ENCODE assay signal across 8 cellular contexts in genomic region chr17:37490022-37490587, GRCh38. TPM values are rescaled to one million over a fixed set of nuclear protein-coding genes. Genes with fewer than 3 reads are reported as not detected.
DNase-seq lines count a peak whose midpoint lies in the region; ATAC-seq and TF ChIP-seq lines count a peak whose summit lies in the region.

No MANE protein-coding gene starts in this region.

- H3K27ac ChIP-seq in SK-N-MC = no peak overlapping the region
- H3K27ac ChIP-seq in heart left ventricle = peak overlapping the region; percentile 78 to 95 (median 88)
- peak overlapping the region; percentile 81 to 83 for H3K27ac ChIP-seq in prostate gland

- peak; percentile 98 for DNase-seq in Calu3
- peak; percentile 82 for DNase-seq in HT-29 (ENCODE audit: low spot score)
- no peak for DNase-seq in SK-N-MC (ENCODE audit: low read depth, low spot score)
- DNase-seq in heart left ventricle = peak; percentile 62 to 83 (median 69)
- peak; percentile 45 for DNase-seq in prostate gland (ENCODE audit: low spot score)
- DNase-seq in ureter (ENCODE audit: low spot score) = peak; percentile 64

- intact Hi-C loops in Calu3 (cut with micrococcal nuclease; ENCODE audit: unreplicated experiment) = loop anchor here (5.0 kb wide), 1 partner anchor 83 kb away; the partner anchor contains the start of genes ACACA and TADA2A
- intact Hi-C loops in heart left ventricle (cut with DNase I) = loop anchor here in 1 of 10 donors (1.0 kb wide), 1 partner anchor 84 kb away; the partner anchor contains the start of genes ACACA and TADA2A
- intact Hi-C loops in prostate gland (cut with DNase I) = loop anchor here (2.0 kb wide), 1 partner anchor 83 kb away; the partner anchor contains the start of genes ACACA and TADA2A

- peak overlapping the region; percentile 87 for H3K4me3 ChIP-seq in SK-N-MC
- H3K4me3 ChIP-seq in heart left ventricle = peak overlapping the region; percentile 77 to 97 (median 90)
- peak overlapping the region; percentile 81 to 85 for H3K4me3 ChIP-seq in prostate gland

- H3K9me3 ChIP-seq in SK-N-MC (ENCODE audit: low read depth, low read length) (no peaks in the 10 kb centered on the region), heart left ventricle (no peaks in the 10 kb centered on the region), prostate gland (no peaks in the 10 kb centered on the region)

- H3K9me3 Mint-ChIP-seq in Calu3 (ENCODE audit: low read depth, unreplicated experiment) = no peaks in the 10 kb centered on the region
- H3K9me3 Mint-ChIP-seq in activated naive CD4-positive, alpha-beta T cell treated with anti-CD3 and anti-CD28 coated beads, Interleukin-2, amount 50 U/mL, for 24 hours = no peaks in the 10 kb centered on the region

- 0 to 1% (median 1%) methylated on average over 28 to 56 of the region's 56 CpGs for whole genome bisulfite sequencing in heart left ventricle, 4 donors
- under 1% methylated on average over 42 of the region's 56 CpGs for WGBS in prostate gland

- H3K27me3 ChIP-seq in heart left ventricle (no peaks in the 10 kb centered on the region), prostate gland (replicated peaks; ENCODE audit: insufficient read depth) (no peaks in the 10 kb centered on the region)

- H3K36me3 ChIP-seq in SK-N-MC (ENCODE audit: insufficient read depth, low read length) (no peaks in the 10 kb centered on the region), heart left ventricle (no peaks in the 10 kb centered on the region), prostate gland (no peaks in the 10 kb centered on the region)

- H3K4me1 ChIP-seq in heart left ventricle = peaks cover 3 to 50% (median 24%) of the 10 kb centered on the region in 12 donors
- peaks cover 6% of the 10 kb centered on the region for H3K4me1 ChIP-seq in prostate gland (replicated peaks)

- TF ChIP-seq CTCF in Calu3 (IDR thresholded peaks at IDR 0.05; ENCODE audit: unreplicated experiment) (peak; percentile 99), heart left ventricle (IDR thresholded peaks at IDR 0.05) (peak in 9 of 12 donors; percentile 25 to 56 (median 50)), prostate gland (IDR thresholded peaks at IDR 0.05) (peak in 2 of 4 experiments; percentile 19 to 23)

- H3K4me1 Mint-ChIP-seq in Calu3 (ENCODE audit: low read depth, unreplicated experiment) = peaks cover 55% of the 10 kb centered on the region
- H3K4me1 Mint-ChIP-seq in activated naive CD4-positive, alpha-beta T cell treated with anti-CD3 and anti-CD28 coated beads, Interleukin-2, amount 50 U/mL, for 24 hours = peaks cover 49% of the 10 kb centered on the region

- peak overlapping the region; percentile 72 for H3K27ac Mint-ChIP-seq in Calu3 (ENCODE audit: unreplicated experiment)
- peak overlapping the region; percentile 97 for H3K27ac Mint-ChIP-seq in activated naive CD4-positive, alpha-beta T cell treated with anti-CD3 and anti-CD28 coated beads, Interleukin-2, amount 50 U/mL, for 24 hours

- CTCF ChIA-PET in Calu3 (lab: Charles Lee) = interaction anchor here (0.5 to 1.4 kb wide), 4 partner anchors 9 to 117 kb away, joined by 5 to 9 read pairs (median 6); no protein-coding TSS in a partner anchor

- ATAC-seq in GM19452 (IDR thresholded peaks at IDR 0.05; ENCODE audit: unreplicated experiment) (peak; percentile 56), heart left ventricle (peak in 3 of 4 donors; percentile 50 to 59 (median 51))

- no peaks in the 10 kb centered on the region for H3K27me3 Mint-ChIP-seq in Calu3 (ENCODE audit: unreplicated experiment)
- no peaks in the 10 kb centered on the region for H3K27me3 Mint-ChIP-seq in activated naive CD4-positive, alpha-beta T cell treated with anti-CD3 and anti-CD28 coated beads, Interleukin-2, amount 50 U/mL, for 24 hours

- BruUV-seq in Calu3 (replicated peaks; lab: Mats Ljungman, UMichigan) = no TSS peak

- peaks cover 36% of the 10 kb centered on the region for H3K36me3 Mint-ChIP-seq in Calu3 (ENCODE audit: insufficient read depth, unreplicated experiment)
- H3K36me3 Mint-ChIP-seq in activated naive CD4-positive, alpha-beta T cell treated with anti-CD3 and anti-CD28 coated beads, Interleukin-2, amount 50 U/mL, for 24 hours = no peaks in the 10 kb centered on the region

- peak overlapping the region; percentile 79 for H3K4me3 Mint-ChIP-seq in Calu3 (ENCODE audit: low read depth, unreplicated experiment)
- H3K4me3 Mint-ChIP-seq in activated naive CD4-positive, alpha-beta T cell treated with anti-CD3 and anti-CD28 coated beads, Interleukin-2, amount 50 U/mL, for 24 hours = peak overlapping the region; percentile 93

- peak overlapping the region; percentile 67 for H3K9ac ChIP-seq in SK-N-MC (ENCODE audit: insufficient read length)

- TF ChIP-seq POLR2A in heart left ventricle (IDR thresholded peaks at IDR 0.05) (no peak), prostate gland (IDR thresholded peaks at IDR 0.05) (no peak)

RNA-seq across cellular contexts. Expression of gene DUSP14, which starts 0.4 kb away (rescaled TPM):
- total RNA-seq in Calu3 (2022) = 75.2 and 77.6 TPM in 2 replicates
- 64.2 and 71.4 TPM in 2 replicates for total RNA-seq in HT-29 (2014; rRNA removed; shearing (Covaris generic))
- 10 to 100 TPM; 13.4 to 39.1 (median 16.5) TPM for total RNA-seq in heart left ventricle
- 10 to 100 TPM in 1 of 2 donors, 1 to 10 TPM in 1; 9.9 to 24.2 TPM for polyA plus RNA-seq in heart left ventricle
- total RNA-seq in prostate gland = 10 to 100 TPM; 28.7 to 31.0 TPM
- 7.3 TPM for total RNA-seq in ureter
